In genomic region chr6:120198033-120198432, GRCh38 we compare ENCODE assay signal across 15 cellular contexts.
DNase-seq lines count a peak whose midpoint lies in the region; ATAC-seq and TF ChIP-seq lines count a peak whose summit lies in the region.
"Had no signal": no experiment of that assay in that cellular context is flagged by ENCODE, and none has a peak within 500 bp of the region (broad histone marks: within the 10 kb centered on the region; RNA-seq: fewer than 3 reads in every experiment).

No MANE protein-coding gene starts in this region.

- DNase-seq in stimulated activated CD4-positive, alpha-beta T cell treated with anti-CD3 and anti-CD28 coated beads, Interleukin-15, amount 100 ng/mL, for 24 hours: peak; percentile 1
- DNase-seq in stimulated activated CD4-positive, alpha-beta T cell treated with anti-CD3 and anti-CD28 coated beads, Interleukin-2, amount 100 ng/mL, for 48 hours: no peak
- peak; percentile 22 for DNase-seq in WERI-Rb-1
- no peak for DNase-seq in heart left ventricle
- no peak for DNase-seq in C1 segment of cervical spinal cord (lab: John Stamatoyannopoulos, UW)
- DNase-seq in NCI-H2029 (lab: John Stamatoyannopoulos, UW): no peak
- DNase-seq: activated CD4-positive, alpha-beta memory T cell treated with anti-CD3 and anti-CD28 coated beads, Interleukin-2, amount 10 ng/mL, durations not matched to agents 7 days and 5 days; amniotic stem cell; HFFc6; NCI-H1694; SHP77 treated with DMSO at 0.1 percent for 48 hours had no signal

- H3K27me3 ChIP-seq in WERI-Rb-1 (ENCODE audit: insufficient read depth, low read depth, severe bottlenecking) (no peaks in the 10 kb centered on the region), heart left ventricle (no peaks in the 10 kb centered on the region)

- ATAC-seq in heart left ventricle (peak in 3 of 4 donors; percentile 24 to 91 (median 47)), GM18870 (IDR thresholded peaks at IDR 0.05; ENCODE audit: unreplicated experiment) (no peak), GM19397 (IDR thresholded peaks at IDR 0.05; ENCODE audit: unreplicated experiment) (no peak)

- no peak for TF ChIP-seq CTCF in WERI-Rb-1 (IDR thresholded peaks at IDR 0.05; ENCODE audit: low read depth, low read length)
- TF ChIP-seq CTCF in heart left ventricle (IDR thresholded peaks at IDR 0.05): no peak

- intact Hi-C loops in heart left ventricle (cut with DNase I): no loop called here

- H3K36me3 ChIP-seq in WERI-Rb-1 (no peaks in the 10 kb centered on the region), heart left ventricle (no peaks in the 10 kb centered on the region)
- H3K36me3 ChIP-seq: prostate gland had no signal

- no peak for TF ChIP-seq POLR2A in heart left ventricle (IDR thresholded peaks at IDR 0.05)

- H3K27ac ChIP-seq in WERI-Rb-1: no peak overlapping the region
- H3K27ac ChIP-seq in heart left ventricle: no peak overlapping the region
- H3K27ac ChIP-seq: prostate gland had no signal

- H3K9me3 ChIP-seq in WERI-Rb-1 (ENCODE audit: severe bottlenecking): no peaks in the 10 kb centered on the region
- no peaks in the 10 kb centered on the region for H3K9me3 ChIP-seq in heart left ventricle
- H3K9me3 ChIP-seq: prostate gland had no signal

- H3K4me3 ChIP-seq in WERI-Rb-1 (ENCODE audit: low read depth, low read length) (no peak overlapping the region), heart left ventricle (no peak overlapping the region)
- H3K4me3 ChIP-seq: lung, prostate gland had no signal

- H3K4me1 ChIP-seq in heart left ventricle: no peaks in the 10 kb centered on the region
- H3K4me1 ChIP-seq: prostate gland had no signal

Comparison
In these comparisons a context has a peak if more than half of its experiments do, and no peak if none do; other contexts are left out.
1. DNase-seq: peak in stimulated activated CD4-positive, alpha-beta T cell treated with anti-CD3 and anti-CD28 coated beads, Interleukin-15, amount 100 ng/mL, for 24 hours (single experiment) and WERI-Rb-1 (single experiment); none in stimulated activated CD4-positive, alpha-beta T cell treated with anti-CD3 and anti-CD28 coated beads, Interleukin-2, amount 100 ng/mL, for 48 hours (0 of 2), heart left ventricle (0 of 5), C1 segment of cervical spinal cord (0 of 14) and NCI-H2029 (single experiment).
2. ATAC-seq: peak in heart left ventricle (3 of 4); none in GM18870 (single experiment) and GM19397 (single experiment).